Comparison of ENCODE assay signal across 12 cellular contexts in the genomic region with DNA sequence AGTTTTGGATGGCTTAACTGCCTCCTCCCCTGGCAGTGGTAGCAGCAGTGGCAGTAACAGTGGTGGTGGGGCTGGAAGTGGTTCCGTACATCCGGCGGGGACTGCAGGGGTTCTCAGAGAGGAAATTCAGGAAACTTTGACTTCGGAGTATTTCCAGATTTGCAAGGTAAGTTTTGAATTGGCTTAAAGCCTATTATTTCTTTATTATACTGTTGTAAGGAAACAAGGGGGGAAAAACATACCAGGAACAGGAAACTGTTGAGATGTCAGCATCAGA. TPM values are rescaled to one million over a fixed set of nuclear protein-coding genes. Genes with fewer than 3 reads are reported as not detected.
DNase-seq lines count a peak whose midpoint lies in the region; ATAC-seq, FAIRE-seq and TF ChIP-seq lines count a peak whose summit lies in the region.
"Had no signal": no experiment of that assay in that cellular context is flagged by ENCODE, and none has a peak within 500 bp of the region (broad histone marks: within the 10 kb centered on the region; RNA-seq: fewer than 3 reads in every experiment).

No MANE protein-coding gene starts in this region.

- H3K27me3 ChIP-seq in right cardiac atrium (ENCODE audit: control insufficient read depth, insufficient read depth) (peaks cover 6% of the 10 kb centered on the region), left ventricle myocardium inferior (ENCODE audit: low read depth) (peaks cover 85% of the 10 kb centered on the region), iPS-15b (ENCODE audit: control insufficient read depth, insufficient read depth, low read length) (peaks cover 2% of the 10 kb centered on the region), trophoblast cell (ENCODE audit: insufficient read depth, low read length) (no peaks in the 10 kb centered on the region), pancreas (peaks cover 0 to 21% (median 10%) of the 10 kb centered on the region in 4 donors)

- H3K4me2 ChIP-seq in trophoblast cell (ENCODE audit: low read length): no peak overlapping the region

- H3K4me1 Mint-ChIP-seq in Calu3 (ENCODE audit: low read depth, unreplicated experiment): peaks cover 19% of the 10 kb centered on the region

- H2BK5ac ChIP-seq in trophoblast cell (ENCODE audit: low read depth, low read length, poor library complexity): no peak overlapping the region

- TF ChIP-seq CTCF in left ventricle myocardium inferior (IDR thresholded peaks at IDR 0.05; ENCODE audit: borderline replicate concordance) (no peak), Calu3 (IDR thresholded peaks at IDR 0.05; ENCODE audit: unreplicated experiment) (no peak), pancreas (IDR thresholded peaks at IDR 0.05) (no peak)

- CTCF ChIA-PET in Calu3 (lab: Charles Lee): no interaction called here

- no peak overlapping the region for H3K27ac Mint-ChIP-seq in Calu3 (ENCODE audit: unreplicated experiment)
- H3K27ac Mint-ChIP-seq: HFFc6 had no signal

- H3K79me1 ChIP-seq in trophoblast cell (ENCODE audit: low read length): no peaks in the 10 kb centered on the region

- ATAC-seq in right cardiac atrium: no peak
- no peak for ATAC-seq in HG02588 (IDR thresholded peaks at IDR 0.05; ENCODE audit: unreplicated experiment)
- ATAC-seq in pancreas: no peak
- ATAC-seq: sciatic nerve had no signal

- no peak overlapping the region for H3K23ac ChIP-seq in trophoblast cell (ENCODE audit: low read length)

- no peaks in the 10 kb centered on the region for H3K9me3 Mint-ChIP-seq in Calu3 (ENCODE audit: low read depth, unreplicated experiment)
- H3K9me3 Mint-ChIP-seq: HFFc6 had no signal

- DNase-seq in right cardiac atrium (no peak), left ventricle myocardium inferior (no peak), SHP77 treated with DMSO at 0.1 percent for 48 hours (lab: John Stamatoyannopoulos, UW) (peak; percentile 16), trophoblast cell (no peak), Calu3 (no peak), pancreas (no peak)
- DNase-seq: activated gamma-delta T cell treated with Interleukin-2 at 50 U/mL for 16 hours; effector CD8-positive, alpha-beta T cell; HFFc6 had no signal

- peaks cover 79% of the 10 kb centered on the region for H3K27me3 Mint-ChIP-seq in Calu3 (ENCODE audit: unreplicated experiment)

- H3K79me2 ChIP-seq in trophoblast cell (ENCODE audit: control insufficient read depth, insufficient read depth, low read length, poor library complexity): no peaks in the 10 kb centered on the region

- peaks cover 4% of the 10 kb centered on the region for H3K36me3 Mint-ChIP-seq in Calu3 (ENCODE audit: insufficient read depth, unreplicated experiment)

- H3K18ac ChIP-seq in trophoblast cell (ENCODE audit: low read length): no peak overlapping the region

- no peak overlapping the region for H4K8ac ChIP-seq in trophoblast cell (ENCODE audit: low read depth, low read length)

- no peaks in the 10 kb centered on the region for H3K36me3 ChIP-seq in left ventricle myocardium inferior
- no peaks in the 10 kb centered on the region for H3K36me3 ChIP-seq in iPS-15b (ENCODE audit: control insufficient read depth, insufficient read depth, low read length)
- H3K36me3 ChIP-seq in trophoblast cell (ENCODE audit: control insufficient read depth in 1 of 2, insufficient read depth in 2 of 2, low read length in 2 of 2): no peaks in the 10 kb centered on the region
- no peaks in the 10 kb centered on the region for H3K36me3 ChIP-seq in pancreas

- H3K9ac ChIP-seq in iPS-15b (ENCODE audit: low read depth, low read length) (no peak overlapping the region), trophoblast cell (ENCODE audit: low read length) (no peak overlapping the region)

- no peak overlapping the region for H4K91ac ChIP-seq in trophoblast cell (ENCODE audit: low read depth, low read length)

- H3K9me3 ChIP-seq in right cardiac atrium (ENCODE audit: control insufficient read depth, low read length) (no peaks in the 10 kb centered on the region), left ventricle myocardium inferior (replicated peaks) (no peaks in the 10 kb centered on the region), iPS-15b (ENCODE audit: control insufficient read depth, insufficient read depth, low read length) (no peaks in the 10 kb centered on the region), trophoblast cell (ENCODE audit: insufficient read depth, low read depth, low read length) (no peaks in the 10 kb centered on the region), pancreas (no peaks in the 10 kb centered on the region)

- H3K27ac ChIP-seq in right cardiac atrium (ENCODE audit: low read length) (no peak overlapping the region), left ventricle myocardium inferior (replicated peaks) (no peak overlapping the region), trophoblast cell (ENCODE audit: low read depth, low read length) (no peak overlapping the region), pancreas (no peak overlapping the region)

- no peak overlapping the region for H3K4me3 Mint-ChIP-seq in Calu3 (ENCODE audit: low read depth, unreplicated experiment)

- H3K4me1 ChIP-seq in right cardiac atrium (ENCODE audit: control insufficient read depth, insufficient read depth, low read length): no peaks in the 10 kb centered on the region
- H3K4me1 ChIP-seq in left ventricle myocardium inferior: peaks cover 23% of the 10 kb centered on the region
- no peaks in the 10 kb centered on the region for H3K4me1 ChIP-seq in iPS-15b (ENCODE audit: control insufficient read depth, insufficient read depth, low read length)
- peaks cover 2 to 9% of the 10 kb centered on the region in 2 experiments for H3K4me1 ChIP-seq in trophoblast cell (ENCODE audit: control insufficient read depth in 1 of 2, insufficient read depth in 2 of 2, low read length in 2 of 2)
- peaks cover 5 to 8% (median 6%) of the 10 kb centered on the region in 3 donors for H3K4me1 ChIP-seq in pancreas

- H3K4ac ChIP-seq in trophoblast cell (ENCODE audit: low read depth, low read length): no peak overlapping the region

- intact Hi-C loops in right cardiac atrium (cut with DNase I) (no loop called here), left ventricle myocardium inferior (cut with micrococcal nuclease) (no loop called here), Calu3 (cut with micrococcal nuclease; ENCODE audit: unreplicated experiment) (no loop called here), pancreas (cut with DNase I) (no loop called here)

- no peak overlapping the region for H2AK5ac ChIP-seq in trophoblast cell (ENCODE audit: low read length)

- no peak overlapping the region for H2BK12ac ChIP-seq in trophoblast cell (ENCODE audit: low read length)

- no peak for FAIRE-seq in pancreas (lab: Jason Lieb, UNC)

- 4% methylated on average over 4 of the region's 4 CpGs for WGBS in right cardiac atrium
- WGBS in trophoblast cell (ENCODE audit: extremely low coverage, insufficient coverage, insufficient read length): no CpG with 5 or more reads among the region's 4 CpGs
- WGBS in pancreas, 2 donors: 22 to 23% methylated on average over 4 of the region's 4 CpGs

- no peak overlapping the region for H3K14ac ChIP-seq in trophoblast cell (ENCODE audit: low read length)

- no TSS peak for BruUV-seq in Calu3 (replicated peaks; lab: Mats Ljungman, UMichigan)

- H2AFZ ChIP-seq in trophoblast cell (ENCODE audit: insufficient read depth, low read length, poor library complexity): no peak overlapping the region

- H4K12ac ChIP-seq in trophoblast cell (ENCODE audit: low read depth, low read length): no peak overlapping the region

- H3K4me3 ChIP-seq in right cardiac atrium (ENCODE audit: low read length): peak overlapping the region; percentile 12
- H3K4me3 ChIP-seq in left ventricle myocardium inferior: no peak overlapping the region
- peak overlapping the region; percentile 83 for H3K4me3 ChIP-seq in iPS-15b (ENCODE audit: low read depth, low read length)
- H3K4me3 ChIP-seq in trophoblast cell (ENCODE audit: low read depth, low read length): no peak overlapping the region
- H3K4me3 ChIP-seq in pancreas: peak overlapping the region in 1 of 4 donors; percentile 58

- H2BK120ac ChIP-seq in trophoblast cell (ENCODE audit: insufficient read depth, low read length, poor library complexity): no peak overlapping the region

RNA-seq across cellular contexts. Expression of gene STXBP5L, which starts 1.5 kb away (rescaled TPM):
- total RNA-seq in right cardiac atrium (under 1 TPM in 3 of 4 donors, not detected in 1; 0.09 to 0.25 (median 0.14) TPM), left ventricle myocardium inferior (not detected), Calu3 (2022) (not detected in 2 replicates), pancreas (1 to 10 TPM in 1 of 6 donors, under 1 TPM in 5; 0.19 to 1.5 (median 0.54) TPM)
- polyA plus RNA-seq in right cardiac atrium (not detected), pancreas (1 to 10 TPM in 1 of 2 donors, under 1 TPM in 1; 0.11 to 1.1 TPM)
- 0.01 TPM in 2 replicates for polyA plus RNA-seq in trophoblast cell (2013)

Comparison
In these comparisons a context has a peak if more than half of its experiments do, and no peak if none do; other contexts are left out.
1. H3K4me3 ChIP-seq: peak in right cardiac atrium (single experiment) and iPS-15b (single experiment); none in left ventricle myocardium inferior (single experiment) and trophoblast cell (single experiment).